In the genomic region with DNA sequence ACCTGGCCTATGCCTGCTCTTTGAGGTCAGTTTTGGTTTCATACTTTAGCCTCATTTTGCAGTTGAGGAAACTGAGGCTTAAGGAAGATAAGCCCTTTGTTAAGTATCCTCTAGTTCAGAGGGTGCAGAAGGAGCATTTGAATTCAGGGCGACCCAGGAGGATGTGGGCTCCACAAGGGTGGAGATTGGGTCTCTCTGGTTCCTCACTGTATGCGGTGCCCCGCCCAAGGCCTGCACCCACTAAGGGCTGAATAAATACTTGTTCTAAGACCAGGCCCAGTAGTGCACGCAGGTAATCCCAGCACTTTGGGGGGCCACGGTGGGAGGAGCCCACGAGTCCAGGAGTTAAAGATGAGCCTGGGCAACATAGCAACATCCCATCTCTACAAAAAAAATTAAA, we compare ENCODE assay signal across 8 cellular contexts. TPM values are rescaled to one million over a fixed set of nuclear protein-coding genes. Genes with fewer than 3 reads are reported as not detected.
DNase-seq lines count a peak whose midpoint lies in the region; ATAC-seq lines count a peak whose summit lies in the region.
"Had no signal": no experiment of that assay in that cellular context is flagged by ENCODE, and none has a peak within 500 bp of the region (broad histone marks: within the 10 kb centered on the region; RNA-seq: fewer than 3 reads in every experiment).

No MANE protein-coding gene starts in this region.

- peaks cover 16% of the 10 kb centered on the region for H3K36me3 Mint-ChIP-seq in activated naive CD8-positive, alpha-beta T cell treated with anti-CD3 and anti-CD28 coated beads for 36 hours
- peaks cover 61% of the 10 kb centered on the region for H3K36me3 Mint-ChIP-seq in stimulated activated effector memory CD8-positive, alpha-beta T cell treated with anti-CD3 and anti-CD28 coated beads, Interleukin-12 subunit alpha, Interleukin-12 subunit beta, amount 100 ng/mL, for 72 hours

- H3K27ac ChIP-seq in HUES6 (ENCODE audit: low read depth, low read length) (no peak overlapping the region), layer of hippocampus (ENCODE audit: low read depth, low read length) (peak overlapping the region; percentile 88)

- H3K27me3 Mint-ChIP-seq in activated naive CD8-positive, alpha-beta T cell treated with anti-CD3 and anti-CD28 coated beads for 36 hours = no peaks in the 10 kb centered on the region

- no peaks in the 10 kb centered on the region for H3K9me3 ChIP-seq in HUES6 (ENCODE audit: control insufficient read depth, insufficient read depth, low read depth, low read length)

- peak overlapping the region; percentile 77; the same call in 1 of the 2 replicates for H3K4me3 ChIP-seq in HUES6 (ENCODE audit: low read depth, low read length)

- peak; percentile 65 for ATAC-seq in stimulated activated effector memory CD8-positive, alpha-beta T cell treated with anti-CD3 and anti-CD28 coated beads, Interleukin-12 subunit alpha, Interleukin-12 subunit beta, amount 100 ng/mL, for 72 hours
- no peak for ATAC-seq in HG02970 (IDR thresholded peaks at IDR 0.05; ENCODE audit: low FRiP score, unreplicated experiment)
- no peak for ATAC-seq in GM21367 (IDR thresholded peaks at IDR 0.05; ENCODE audit: unreplicated experiment)

- peaks cover 9% of the 10 kb centered on the region for H3K4me1 ChIP-seq in HUES6 (ENCODE audit: control insufficient read depth, insufficient read depth, low read length)

- peaks cover 16% of the 10 kb centered on the region for H3K36me3 ChIP-seq in HUES6 (ENCODE audit: control insufficient read depth, insufficient read depth, low read length)

- peak overlapping the region; percentile 77 for H3K27ac Mint-ChIP-seq in activated naive CD8-positive, alpha-beta T cell treated with anti-CD3 and anti-CD28 coated beads for 36 hours
- peak overlapping the region; percentile 81 for H3K27ac Mint-ChIP-seq in stimulated activated effector memory CD8-positive, alpha-beta T cell treated with anti-CD3 and anti-CD28 coated beads, Interleukin-12 subunit alpha, Interleukin-12 subunit beta, amount 100 ng/mL, for 72 hours

- peaks cover 31% of the 10 kb centered on the region for H3K4me1 Mint-ChIP-seq in activated naive CD8-positive, alpha-beta T cell treated with anti-CD3 and anti-CD28 coated beads for 36 hours
- peaks cover 36% of the 10 kb centered on the region for H3K4me1 Mint-ChIP-seq in stimulated activated effector memory CD8-positive, alpha-beta T cell treated with anti-CD3 and anti-CD28 coated beads, Interleukin-12 subunit alpha, Interleukin-12 subunit beta, amount 100 ng/mL, for 72 hours

- no peaks in the 10 kb centered on the region for H3K9me3 Mint-ChIP-seq in activated naive CD8-positive, alpha-beta T cell treated with anti-CD3 and anti-CD28 coated beads for 36 hours
- no peaks in the 10 kb centered on the region for H3K9me3 Mint-ChIP-seq in stimulated activated effector memory CD8-positive, alpha-beta T cell treated with anti-CD3 and anti-CD28 coated beads, Interleukin-12 subunit alpha, Interleukin-12 subunit beta, amount 100 ng/mL, for 72 hours

- H3K9ac ChIP-seq in HUES6 (ENCODE audit: low read length) = no peak overlapping the region

- H3K4me3 Mint-ChIP-seq in activated naive CD8-positive, alpha-beta T cell treated with anti-CD3 and anti-CD28 coated beads for 36 hours = no peak overlapping the region
- no peak overlapping the region for H3K4me3 Mint-ChIP-seq in stimulated activated effector memory CD8-positive, alpha-beta T cell treated with anti-CD3 and anti-CD28 coated beads, Interleukin-12 subunit alpha, Interleukin-12 subunit beta, amount 100 ng/mL, for 72 hours

- H3K27me3 ChIP-seq in HUES6 (ENCODE audit: control insufficient read depth, insufficient read depth, low read length) (no peaks in the 10 kb centered on the region), layer of hippocampus (ENCODE audit: control insufficient read depth, insufficient read depth, low read length) (no peaks in the 10 kb centered on the region)

- DNase-seq in activated naive CD8-positive, alpha-beta T cell treated with anti-CD3 and anti-CD28 coated beads for 36 hours = no peak
- no peak for DNase-seq in stimulated activated effector memory CD8-positive, alpha-beta T cell treated with anti-CD3 and anti-CD28 coated beads, Interleukin-12 subunit alpha, Interleukin-12 subunit beta, amount 100 ng/mL, for 72 hours (ENCODE audit: low spot score in 2 of 2)
- no peak for DNase-seq in DMS 273 treated with DMSO at 0.1 percent for 48 hours (lab: John Stamatoyannopoulos, UW)
- DNase-seq: stimulated activated naive CD4-positive, alpha-beta T cell treated with Interleukin-2 at 50 U/mL for 16 hours had no signal

RNA-seq across cellular contexts. Expression of gene SLC44A2, which starts 0.8 kb away (rescaled TPM):
- 10 to 100 TPM; 70.6 to 71.6 TPM for total RNA-seq in activated naive CD8-positive, alpha-beta T cell treated with anti-CD3 and anti-CD28 coated beads for 36 hours

RNA-seq across cellular contexts. Expression of gene ILF3, which starts 29.6 kb away (rescaled TPM):
- total RNA-seq in activated naive CD8-positive, alpha-beta T cell treated with anti-CD3 and anti-CD28 coated beads for 36 hours = 100 to 1,000 TPM; 500 to 527 TPM

RNA-seq across cellular contexts. Expression of gene AP1M2, which starts 37.5 kb away (rescaled TPM):
- not detected for total RNA-seq in activated naive CD8-positive, alpha-beta T cell treated with anti-CD3 and anti-CD28 coated beads for 36 hours

RNA-seq across cellular contexts. Expression of gene CDKN2D, which starts 55.8 kb away (rescaled TPM):
- total RNA-seq in activated naive CD8-positive, alpha-beta T cell treated with anti-CD3 and anti-CD28 coated beads for 36 hours = 10 to 100 TPM; 55.8 to 62.3 TPM

RNA-seq across cellular contexts. Expression of gene KRI1, which starts 58.8 kb away (rescaled TPM):
- 10 to 100 TPM; 66.3 to 69.2 TPM for total RNA-seq in activated naive CD8-positive, alpha-beta T cell treated with anti-CD3 and anti-CD28 coated beads for 36 hours
